ENCODE assay signal across 11 cellular contexts in the genomic region with DNA sequence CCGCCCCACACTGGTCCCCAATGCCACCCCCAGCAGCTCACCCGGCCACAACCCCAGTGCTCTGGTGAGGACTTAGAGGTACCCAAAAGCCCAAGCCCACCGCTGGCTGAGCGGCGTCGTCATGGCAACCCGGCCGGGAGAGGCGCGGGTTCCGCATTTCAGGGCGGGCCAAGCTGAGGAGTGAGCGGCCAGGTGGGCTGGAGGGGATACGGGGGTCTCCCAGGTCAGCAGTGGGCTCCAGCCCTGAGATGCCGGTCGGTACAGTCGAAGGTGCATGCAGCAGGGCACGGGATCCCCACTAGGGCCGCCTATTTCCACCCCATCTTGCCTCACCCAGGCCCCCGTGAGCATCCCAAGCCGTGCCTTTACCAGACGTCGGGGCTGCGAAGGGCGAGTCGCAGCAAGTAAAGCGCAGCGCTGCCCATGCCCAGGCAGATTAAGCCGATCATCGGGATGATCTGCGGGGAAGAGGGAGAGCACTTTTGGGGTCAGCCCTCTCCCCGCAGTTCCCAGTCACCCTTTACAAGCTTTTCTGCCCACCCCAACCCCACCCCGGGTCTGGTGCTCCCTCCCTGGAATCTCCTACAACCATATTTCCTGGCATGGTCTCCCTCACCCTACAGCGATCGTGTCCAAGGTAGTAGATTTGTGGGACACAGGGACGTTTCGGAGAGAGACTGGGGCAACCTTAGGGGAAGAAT. TPM values are rescaled to one million over a fixed set of nuclear protein-coding genes. Genes with fewer than 3 reads are reported as not detected.
DNase-seq lines count a peak whose midpoint lies in the region; ATAC-seq, FAIRE-seq and TF ChIP-seq lines count a peak whose summit lies in the region.
"Had no signal": no experiment of that assay in that cellular context is flagged by ENCODE, and none has a peak within 500 bp of the region (broad histone marks: within the 10 kb centered on the region; RNA-seq: fewer than 3 reads in every experiment).

No MANE protein-coding gene starts in this region.

- DNase-seq in GM12891 (ENCODE audit: insufficient read length, low spot score) (no peak), LNCaP clone FGC (ENCODE audit: low read depth) (no peak), osteoblast (ENCODE audit: insufficient read length, low spot score, missing footprints) (peak; percentile 78)
- no peak for DNase-seq in activated CD4-positive, alpha-beta memory T cell treated with anti-CD3 and anti-CD28 coated beads for 36 hours
- DNase-seq: DMS153; NCI-H187; stimulated activated naive CD4-positive, alpha-beta T cell treated with Interleukin-2 at 50 U/mL for 16 hours had no signal

- no peak overlapping the region for H3K27ac Mint-ChIP-seq in activated CD4-positive, alpha-beta memory T cell treated with anti-CD3 and anti-CD28 coated beads for 36 hours
- H3K27ac Mint-ChIP-seq: mesothelial cell of epicardium had no signal

- H4K20me1 ChIP-seq in osteoblast (ENCODE audit: insufficient read depth, low read length), result peaks cover 33% of the 10 kb centered on the region

- H3K4me3 Mint-ChIP-seq in activated CD4-positive, alpha-beta memory T cell treated with anti-CD3 and anti-CD28 coated beads for 36 hours, result no peak overlapping the region
- H3K4me3 Mint-ChIP-seq: mesothelial cell of epicardium had no signal

- H3K27ac ChIP-seq in esophagus (ENCODE audit: low read depth in 2 of 2, low read length in 1 of 2) (peak overlapping the region in 1 of 2 donors; percentile 65), osteoblast (ENCODE audit: low read depth, low read length) (no peak overlapping the region)

- peaks cover 57% of the 10 kb centered on the region for H3K4me1 Mint-ChIP-seq in activated CD4-positive, alpha-beta memory T cell treated with anti-CD3 and anti-CD28 coated beads for 36 hours (ENCODE audit: low read depth)

- no peaks in the 10 kb centered on the region for H3K9me3 Mint-ChIP-seq in activated CD4-positive, alpha-beta memory T cell treated with anti-CD3 and anti-CD28 coated beads for 36 hours
- H3K9me3 Mint-ChIP-seq: mesothelial cell of epicardium had no signal

- ATAC-seq in HG03432 (IDR thresholded peaks at IDR 0.05; ENCODE audit: unreplicated experiment) (no peak), HG03159 (IDR thresholded peaks at IDR 0.05; ENCODE audit: unreplicated experiment) (no peak)

- FAIRE-seq in GM12891 (lab: Jason Lieb, UNC), result no peak

- no peak overlapping the region for H3K4me2 ChIP-seq in osteoblast (ENCODE audit: insufficient read depth, low read length)

- H3K36me3 Mint-ChIP-seq in activated CD4-positive, alpha-beta memory T cell treated with anti-CD3 and anti-CD28 coated beads for 36 hours, result peaks cover 37% of the 10 kb centered on the region

- intact Hi-C loops in activated CD4-positive, alpha-beta memory T cell treated with anti-CD3 and anti-CD28 coated beads for 36 hours (cut with micrococcal nuclease), result loop anchor here (5.0 kb wide), 1 partner anchor 286 kb away; the partner anchor contains the start of genes DDIT3 and MBD6

- POLR2A ChIA-PET in activated CD4-positive, alpha-beta memory T cell treated with anti-CD3 and anti-CD28 coated beads for 36 hours (lab: Charles Lee), result no interaction called here

- no peaks in the 10 kb centered on the region for H3K9me3 ChIP-seq in esophagus (ENCODE audit: control insufficient read depth in 2 of 2, insufficient read depth in 1 of 2, low read depth in 1 of 2, low read length in 1 of 2)
- no peaks in the 10 kb centered on the region for H3K9me3 ChIP-seq in osteoblast (ENCODE audit: low read depth, low read length)

- no peak overlapping the region for H2AFZ ChIP-seq in osteoblast (ENCODE audit: low read length)

- H3K27me3 Mint-ChIP-seq in activated CD4-positive, alpha-beta memory T cell treated with anti-CD3 and anti-CD28 coated beads for 36 hours, result peaks cover 26% of the 10 kb centered on the region

- H3K79me2 ChIP-seq in osteoblast (ENCODE audit: insufficient read depth, low read length), result peaks cover 19% of the 10 kb centered on the region

- no peaks in the 10 kb centered on the region for H3K27me3 ChIP-seq in esophagus (ENCODE audit: control insufficient read depth in 1 of 2, insufficient read depth in 2 of 2, low read length in 2 of 2)
- peaks cover 21% of the 10 kb centered on the region for H3K27me3 ChIP-seq in osteoblast (ENCODE audit: insufficient read depth, low read length)

- CTCF ChIA-PET in activated CD4-positive, alpha-beta memory T cell treated with anti-CD3 and anti-CD28 coated beads for 36 hours (lab: Charles Lee), result interaction anchor here (9.5 to 15.0 kb wide), 2 partner anchors 9 to 21 kb away, joined by 447 read pairs; partner anchors contain the start of genes NXPH4 and SHMT2

- H3K36me3 ChIP-seq in esophagus (ENCODE audit: control insufficient read depth in 2 of 2, insufficient read depth in 2 of 2, low read length in 1 of 2) (peaks cover 9 to 30% of the 10 kb centered on the region in 2 donors), osteoblast (ENCODE audit: insufficient read depth, low read length) (peaks cover 35% of the 10 kb centered on the region)

- 13 to 18% methylated on average over 33 to 37 of the region's 37 CpGs for WGBS in esophagus, 2 donors

- peaks cover 9 to 48% of the 10 kb centered on the region in 2 donors for H3K4me1 ChIP-seq in esophagus (ENCODE audit: control insufficient read depth in 2 of 2, insufficient read depth in 2 of 2, low read length in 1 of 2)
- H3K4me1 ChIP-seq in osteoblast (ENCODE audit: insufficient read depth, low read length), result peaks cover 50% of the 10 kb centered on the region

- TF ChIP-seq CTCF in LNCaP clone FGC (IDR thresholded peaks at IDR 0.05; ENCODE audit: control insufficient read depth, extremely low read depth, insufficient read depth) (no peak), osteoblast (IDR thresholded peaks at IDR 0.05; ENCODE audit: extremely low read depth, low read depth, low read length) (no peak)

- peak overlapping the region; percentile 48 for H3K4me3 ChIP-seq in LNCaP clone FGC (ENCODE audit: low read depth, low read length)
- peak overlapping the region; percentile 47 to 48 for H3K4me3 ChIP-seq in esophagus (ENCODE audit: low read depth in 1 of 2, low read length in 2 of 2)
- H3K4me3 ChIP-seq in osteoblast (ENCODE audit: insufficient read depth, low read length), result no peak overlapping the region

- peak; percentile 13; the same call in 1 of the 2 replicates for TF ChIP-seq POLR2A in GM12891 (IDR thresholded peaks at IDR 0.05; ENCODE audit: low read depth, low read length)

TF ChIP-seq in GM12891, 5 proteins besides CTCF, POLR2A, EP300 and RAD21:
- TF ChIP-seq PAX5 (IDR thresholded peaks at IDR 0.05; ENCODE audit: insufficient read depth, low read length, severe bottlenecking), result no peak
- TF ChIP-seq POLR2AphosphoS5 (IDR thresholded peaks at IDR 0.05; ENCODE audit: low read depth, low read length), result no peak
- TF ChIP-seq SPI1 (IDR thresholded peaks at IDR 0.05; ENCODE audit: low read depth, low read length), result peak; percentile 10; the same call in 1 of the 2 replicates
- no peak for TF ChIP-seq TAF1 (IDR thresholded peaks at IDR 0.05; ENCODE audit: low read depth, low read length)
- no peak for TF ChIP-seq POU2F2 (IDR thresholded peaks at IDR 0.05; ENCODE audit: low read depth, low read length)

RNA-seq across cellular contexts. Expression of gene SHMT2, which starts 6.9 kb away (rescaled TPM):
- 152 TPM for polyA plus RNA-seq in GM12891 (2012; ENCODE audit: low read depth, missing spikeins)
- polyA plus RNA-seq in esophagus, result 10 to 100 TPM; 19.8 to 69.5 TPM
- total RNA-seq in osteoblast, result 384 and 408 TPM in 2 replicates
- 100 to 1,000 TPM; 401 to 404 TPM for total RNA-seq in activated CD4-positive, alpha-beta memory T cell treated with anti-CD3 and anti-CD28 coated beads for 36 hours

RNA-seq across cellular contexts. Expression of gene STAC3, which starts 14.6 kb away (rescaled TPM):
- 4.6 TPM for polyA plus RNA-seq in GM12891 (2012; ENCODE audit: low read depth, missing spikeins)
- polyA plus RNA-seq in esophagus, result 1 to 10 TPM in 1 of 2 donors, under 1 TPM in 1; 0.96 to 1.4 TPM
- total RNA-seq in osteoblast, result 0.36 and 0.59 TPM in 2 replicates
- 1 to 10 TPM; 1.9 to 2.0 TPM for total RNA-seq in activated CD4-positive, alpha-beta memory T cell treated with anti-CD3 and anti-CD28 coated beads for 36 hours

RNA-seq across cellular contexts. Expression of gene NXPH4, which starts 19.8 kb away (rescaled TPM):
- polyA plus RNA-seq in GM12891 (2012; ENCODE audit: low read depth, missing spikeins), result 0.24 TPM
- polyA plus RNA-seq in esophagus, result 1 to 10 TPM in 1 of 2 donors, under 1 TPM in 1; 0.73 to 1.3 TPM
- 0.88 and 1.1 TPM in 2 replicates for total RNA-seq in osteoblast
- total RNA-seq in activated CD4-positive, alpha-beta memory T cell treated with anti-CD3 and anti-CD28 coated beads for 36 hours, result under 1 TPM; 0.24 to 0.46 TPM
